Comparison of ENCODE assay signal across 1 cellular context in the genomic region with DNA sequence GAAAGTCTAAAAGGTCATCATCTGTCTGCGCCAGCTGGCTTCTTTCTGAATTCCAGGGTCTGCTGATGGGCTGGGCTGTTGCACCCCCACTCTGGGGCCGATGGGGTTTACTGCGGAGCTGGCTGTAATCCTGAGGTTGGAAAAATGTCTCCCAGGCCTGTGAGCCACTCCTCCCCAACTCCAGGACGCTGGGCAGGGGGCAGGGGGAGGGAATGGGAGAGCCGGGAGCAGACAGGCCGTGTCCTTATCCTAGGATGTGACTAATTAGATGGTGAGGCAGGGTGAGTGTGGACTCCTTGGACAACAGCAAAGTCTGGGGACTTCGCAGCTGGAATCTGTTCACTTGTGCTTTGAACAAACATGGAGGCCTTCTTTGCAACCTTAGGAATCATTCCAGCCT.
TF ChIP-seq lines count a peak whose summit lies in the region.

No MANE protein-coding gene starts in this region.

TF ChIP-seq in H1, 55 proteins besides CTCF, POLR2A, EP300 and RAD21:
- TF ChIP-seq SAP30 (IDR thresholded peaks at IDR 0.05; ENCODE audit: insufficient read depth, insufficient replicate concordance, low read length) (no peak), ASH2L (IDR thresholded peaks at IDR 0.05; ENCODE audit: low read length) (no peak), KDM5A (IDR thresholded peaks at IDR 0.05; ENCODE audit: low read length) (no peak), HDAC6 (IDR thresholded peaks at IDR 0.05; ENCODE audit: low read depth, low read length) (no peak), BACH1 (IDR thresholded peaks at IDR 0.05; ENCODE audit: low read length) (no peak), TAF1 (IDR thresholded peaks at IDR 0.05; ENCODE audit: low read depth, low read length) (no peak), SP4 (IDR thresholded peaks at IDR 0.05; ENCODE audit: low read length) (no peak), MAFK (IDR thresholded peaks at IDR 0.05; ENCODE audit: low read depth, low read length) (no peak)
